Comparison of ENCODE assay signal across 21 cellular contexts in the genomic region with DNA sequence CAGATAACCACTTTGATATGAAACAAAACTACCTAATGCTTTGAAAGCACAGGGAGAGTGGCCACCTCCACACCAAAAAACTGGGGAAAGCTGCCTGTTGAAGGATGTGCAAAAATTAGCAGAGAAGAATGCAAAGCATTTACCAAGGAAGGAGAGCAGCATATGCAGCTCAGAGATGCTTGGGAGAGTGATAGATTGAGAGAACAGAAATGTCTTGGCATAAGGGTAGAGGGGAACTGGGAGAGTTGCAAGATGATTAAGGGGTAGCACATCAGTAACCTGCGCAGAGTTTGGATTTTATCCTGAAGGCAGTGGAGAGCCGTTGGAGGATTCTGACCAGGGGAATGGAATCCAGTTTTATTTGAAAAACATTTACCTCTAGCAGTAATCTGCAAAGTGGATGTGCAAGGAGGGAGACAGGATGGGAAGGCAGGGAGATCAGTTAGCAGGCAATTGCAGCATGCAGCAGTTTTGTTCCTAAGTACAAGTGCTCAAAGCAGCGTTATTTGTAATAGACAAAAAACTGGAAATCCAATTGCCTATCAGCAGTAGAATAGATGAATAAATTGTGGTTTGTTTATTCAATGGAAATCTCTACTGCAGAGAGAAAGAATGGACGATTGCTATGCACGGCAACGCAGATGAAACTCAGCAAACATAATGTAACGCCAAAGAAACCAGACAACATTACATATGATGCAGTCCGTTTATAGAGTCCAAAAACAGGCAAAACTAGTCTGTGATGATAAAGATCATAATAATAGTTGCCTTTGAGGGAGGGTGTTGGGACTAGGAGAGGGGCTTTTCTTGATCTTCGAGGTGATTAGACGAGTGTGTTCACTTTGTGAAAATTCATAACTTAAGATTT.
DNase-seq lines count a peak whose midpoint lies in the region; ATAC-seq and TF ChIP-seq lines count a peak whose summit lies in the region.
"Had no signal": no experiment of that assay in that cellular context is flagged by ENCODE, and none has a peak within 500 bp of the region (broad histone marks: within the 10 kb centered on the region; RNA-seq: fewer than 3 reads in every experiment).

No MANE protein-coding gene starts in this region.

- H2BK15ac ChIP-seq in IMR-90 (ENCODE audit: low read depth, low read length) (no peak overlapping the region; the same call in 1 of the 3 replicates), H9 (ENCODE audit: low read depth, low read length) (no peak overlapping the region)

- no peak overlapping the region for H3K18ac ChIP-seq in IMR-90 (ENCODE audit: low read depth, low read length)
- H3K18ac ChIP-seq in H9 (ENCODE audit: insufficient read length, low read depth, low read length) = no peak overlapping the region

- H3K79me1 ChIP-seq in IMR-90 (ENCODE audit: low read depth in 1 of 2, low read length in 2 of 2) (peaks cover 38 to 60% of the 10 kb centered on the region in 2 experiments), H9 (ENCODE audit: insufficient read depth, low read depth, low read length, poor library complexity, severe bottlenecking) (no peaks in the 10 kb centered on the region)

- H4K91ac ChIP-seq in IMR-90 (ENCODE audit: insufficient read depth, low read depth, low read length) (no peak overlapping the region), H9 (ENCODE audit: insufficient read length, low read depth, low read length) (no peak overlapping the region)

- no peak overlapping the region for H2BK20ac ChIP-seq in IMR-90 (ENCODE audit: low read depth, low read length)
- no peak overlapping the region for H2BK20ac ChIP-seq in H9 (ENCODE audit: low read depth, low read length, poor library complexity, severe bottlenecking)

- H3K23ac ChIP-seq in IMR-90 (ENCODE audit: low read depth, low read length) (peak overlapping the region; percentile 39; the same call in 1 of the 2 replicates), H9 (ENCODE audit: insufficient read length, low read depth, low read length) (no peak overlapping the region)

- H3K27me3 Mint-ChIP-seq in mesothelial cell of epicardium (ENCODE audit: low read depth) (no peaks in the 10 kb centered on the region), H9 (ENCODE audit: low read depth) (peaks cover 4% of the 10 kb centered on the region)

- H3K9ac ChIP-seq in IMR-90 (ENCODE audit: low read depth, low read length) = no peak overlapping the region
- no peak overlapping the region for H3K9ac ChIP-seq in H9 (ENCODE audit: extremely low read depth, insufficient read length, low read length)
- H3K9ac ChIP-seq: BLaER1 had no signal

- no peak overlapping the region for H2AK9ac ChIP-seq in IMR-90 (replicated peaks; ENCODE audit: low read depth, low read length, poor library complexity)

- H2BK5ac ChIP-seq in IMR-90 (ENCODE audit: low read depth, low read length, poor library complexity, severe bottlenecking) (no peak overlapping the region), H9 (ENCODE audit: insufficient read length, low read length) (no peak overlapping the region)

- no peak overlapping the region for H4K5ac ChIP-seq in IMR-90 (ENCODE audit: low read depth, low read length)
- no peak overlapping the region for H4K5ac ChIP-seq in H9 (ENCODE audit: insufficient read length, low read depth, low read length)

- no peak overlapping the region for H2AK5ac ChIP-seq in IMR-90 (ENCODE audit: low read depth, low read length)
- no peak overlapping the region for H2AK5ac ChIP-seq in H9 (ENCODE audit: insufficient read length, low read length)

- 0 out of 2 replicates have a peak overlapping the region, but pooled peaks have one; percentile 6 for H3K4ac ChIP-seq in IMR-90 (ENCODE audit: low read depth, low read length)
- H3K4ac ChIP-seq in H9 (ENCODE audit: low read depth, low read length) = no peak overlapping the region

- no peaks in the 10 kb centered on the region for H3K36me3 Mint-ChIP-seq in mesothelial cell of epicardium
- no peaks in the 10 kb centered on the region for H3K36me3 Mint-ChIP-seq in H9 (ENCODE audit: insufficient read depth in 1 of 3, low read depth in 3 of 3)
- H3K36me3 Mint-ChIP-seq: IgD-negative memory B cell had no signal

- peaks cover 32% of the 10 kb centered on the region for H4K20me1 ChIP-seq in IMR-90 (ENCODE audit: insufficient read depth, low read length)
- H4K20me1 ChIP-seq in H9 (ENCODE audit: control insufficient read depth, insufficient read depth, insufficient read length) = no peaks in the 10 kb centered on the region
- H4K20me1 ChIP-seq: BLaER1 had no signal

- H3K9me1 ChIP-seq in IMR-90 (ENCODE audit: insufficient read depth, low read length) = peaks cover 16% of the 10 kb centered on the region

- H3K14ac ChIP-seq in IMR-90 (replicated peaks; ENCODE audit: low read depth, low read length) (peak overlapping the region; percentile 53), H9 (ENCODE audit: insufficient read depth, low read length) (no peak overlapping the region)

- intact Hi-C loops in IMR-90 (cut with micrococcal nuclease) (no loop called here), posterior cingulate gyrus (cut with DNase I) (no loop called here)

- H3K4me1 Mint-ChIP-seq in mesothelial cell of epicardium (peaks cover 56% of the 10 kb centered on the region), H9 (peaks cover 25 to 37% of the 10 kb centered on the region in 2 experiments)
- H3K4me1 Mint-ChIP-seq: IgD-negative memory B cell had no signal

- H3K27ac Mint-ChIP-seq in mesothelial cell of epicardium (peak overlapping the region; percentile 64), H9 (peak overlapping the region in 1 of 3 experiments; percentile 7; a peak in 1 of 7 replicates)
- H3K27ac Mint-ChIP-seq: effector memory CD8-positive, alpha-beta T cell had no signal

- H3K4me3 Mint-ChIP-seq in mesothelial cell of epicardium (peak overlapping the region; percentile 13), H9 (no peak overlapping the region)
- H3K4me3 Mint-ChIP-seq: effector memory CD8-positive, alpha-beta T cell; IgD-negative memory B cell had no signal

- CTCF ChIA-PET in IMR-90 (lab: Yijun Ruan, JAX) = interaction anchor here (0.7 kb wide), 1 partner anchor 11 kb away, joined by 3 read pairs; no protein-coding TSS in a partner anchor

- H3K4me2 ChIP-seq in IMR-90 (ENCODE audit: low read depth, low read length) (peak overlapping the region; percentile 66), H9 (ENCODE audit: insufficient read depth, insufficient read length, low read length) (no peak overlapping the region)
- H3K4me2 ChIP-seq: BLaER1 had no signal

- peak; percentile 52 for ATAC-seq in IMR-90 (ENCODE audit: low read depth)
- ATAC-seq: effector memory CD8-positive, alpha-beta T cell had no signal

- H3K27me3 ChIP-seq in IMR-90 (ENCODE audit: control insufficient read depth, insufficient read depth, low read length) = no peaks in the 10 kb centered on the region
- H3K27me3 ChIP-seq in H9 (ENCODE audit: insufficient read depth, low read length) = no peaks in the 10 kb centered on the region
- H3K27me3 ChIP-seq: BLaER1, left lung, neutrophil, right atrium auricular region had no signal

- no peak overlapping the region for H2BK12ac ChIP-seq in H9 (ENCODE audit: insufficient read length, low read depth, low read length)

- 0 out of 4 replicates have a peak overlapping the region, but pooled peaks of 1 of the 2 experiments have one; percentile 3 for H4K8ac ChIP-seq in IMR-90 (ENCODE audit: low read depth in 2 of 2, low read length in 2 of 2)
- no peak overlapping the region for H4K8ac ChIP-seq in H9 (replicated peaks; ENCODE audit: insufficient read length, low read depth, low read length)

- H3K4me1 ChIP-seq in IMR-90 (ENCODE audit: control insufficient read depth, insufficient read depth, low read length) (peaks cover 14% of the 10 kb centered on the region), H9 (ENCODE audit: insufficient read depth, low read length) (peaks cover 6% of the 10 kb centered on the region; the same call in 1 of the 2 replicates)
- H3K4me1 ChIP-seq: BLaER1, left lung had no signal

- H3K27ac ChIP-seq in IMR-90 (ENCODE audit: insufficient read depth, low read length) = no peak overlapping the region
- peak overlapping the region; percentile 28 for H3K27ac ChIP-seq in caudate nucleus (ENCODE audit: low read depth, low read length)
- no peak overlapping the region for H3K27ac ChIP-seq in H9 (ENCODE audit: insufficient read length, low read depth, low read length)
- H3K27ac ChIP-seq: A549, BLaER1, HL-60, left lung, neutrophil, right atrium auricular region, SK-N-MC had no signal

- DNase-seq in Ammon's horn (ENCODE audit: low spot score) (peak; percentile 42), IMR-90 (no peak), caudate nucleus (lab: John Stamatoyannopoulos, UW) (peak in 3 of 61 donors; percentile 19 to 52 (median 37)), mesothelial cell of epicardium (ENCODE audit: low spot score in 2 of 2, unreplicated experiment in 2 of 2) (no peak), H9 (no peak), SHP77 (lab: John Stamatoyannopoulos, UW) (no peak), hepatic stellate cell (ENCODE audit: low spot score) (no peak), posterior cingulate gyrus (no peak)
- DNase-seq: activated naive CD4-positive, alpha-beta T cell treated with anti-CD3 and anti-CD28 coated beads, Interleukin-2, amount 50 U/mL, for 16 hours; activated T-cell treated with anti-CD3 and anti-CD28 coated beads, Interleukin-2, amount 50 U/mL, for 48 hours; effector memory CD8-positive, alpha-beta T cell; left lung; NCI-H748 treated with DMSO at 0.1 percent for 48 hours; stimulated activated CD8-positive, alpha-beta memory T cell treated with anti-CD3 and anti-CD28 coated beads, Interleukin-4, amount 100 ng/mL, for 48 hours had no signal

- H2BK120ac ChIP-seq in IMR-90 (ENCODE audit: low read depth, low read length) (peak overlapping the region; percentile 21; the same call in 1 of the 2 replicates), H9 (ENCODE audit: low read depth, low read length, poor library complexity, severe bottlenecking) (no peak overlapping the region)

- H2AFZ ChIP-seq in IMR-90 (replicated peaks; ENCODE audit: low read length, poor library complexity) (no peak overlapping the region), H9 (ENCODE audit: low read length) (no peak overlapping the region)

- BruUV-seq in IMR-90 (replicated peaks; lab: Mats Ljungman, UMichigan) = no TSS peak

- H3K4me3 ChIP-seq in IMR-90 (ENCODE audit: insufficient read depth, low read depth, low read length) = no peak overlapping the region
- H3K4me3 ChIP-seq: A549, BLaER1, left lung, right atrium auricular region, SK-N-MC had no signal

- 60% methylated on average over 1 of the region's 10 CpGs; no CpG with 5 or more reads in 1 of the 2 experiments for WGBS in IMR-90 (ENCODE audit: extremely low coverage in 2 of 2, insufficient read length in 1 of 2), 2 experiments
- no CpG with 5 or more reads among the region's 10 CpGs for WGBS in H9 (ENCODE audit: extremely low coverage, insufficient read length, low lambda C conversion rate)

- H3K9me3 Mint-ChIP-seq in mesothelial cell of epicardium = no peaks in the 10 kb centered on the region
- H3K9me3 Mint-ChIP-seq in H9 = no peaks in the 10 kb centered on the region
- H3K9me3 Mint-ChIP-seq: effector memory CD8-positive, alpha-beta T cell; IgD-negative memory B cell had no signal

- no peaks in the 10 kb centered on the region for H3K23me2 ChIP-seq in H9 (ENCODE audit: insufficient read length, low read depth, low read length, poor library complexity, severe bottlenecking)

- POLR2A ChIA-PET in IMR-90 (lab: Charles Lee; ENCODE audit: unreplicated experiment) = no interaction called here

- dilution Hi-C loops in IMR-90 (cut with HindIII; ENCODE audit: low sequenced_read_pairs, unreplicated experiment) = no loop called here

- no peak overlapping the region for H3K56ac ChIP-seq in IMR-90 (ENCODE audit: extremely low read depth, insufficient read depth, low read length)
- no peak overlapping the region for H3K56ac ChIP-seq in H9 (ENCODE audit: insufficient read length, low read depth, low read length)

- TF ChIP-seq POLR2A in IMR-90 (IDR thresholded peaks at IDR 0.05; ENCODE audit: low read depth, low read length) = no peak

- no peak for TF ChIP-seq RAD21 in IMR-90 (IDR thresholded peaks at IDR 0.05; ENCODE audit: low read length)

- no peaks in the 10 kb centered on the region for H3K9me3 ChIP-seq in IMR-90 (ENCODE audit: control insufficient read depth, insufficient read depth, low read length)
- H3K9me3 ChIP-seq in H9 (ENCODE audit: control insufficient read depth, low read depth, low read length) = no peaks in the 10 kb centered on the region
- H3K9me3 ChIP-seq: A549, BLaER1, left lung, neutrophil, right atrium auricular region had no signal

- no peaks in the 10 kb centered on the region for H3K79me2 ChIP-seq in H9 (ENCODE audit: insufficient read depth, low read length)

- H3K36me3 ChIP-seq in IMR-90 (ENCODE audit: control insufficient read depth, insufficient read depth, low read length) = no peaks in the 10 kb centered on the region
- H3K36me3 ChIP-seq: BLaER1, left lung, neutrophil, right atrium auricular region had no signal

- in situ Hi-C loops in IMR-90 (cut with MboI; ENCODE audit: low sequenced_read_pairs) = loop anchor here (25.0 kb wide), 2 partner anchors 806 to 1056 kb away; no protein-coding TSS in a partner anchor

- H3T11ph ChIP-seq in H9 (ENCODE audit: low read length) = no peak overlapping the region

- TF ChIP-seq CTCF in IMR-90 (conservative IDR thresholded peaks at IDR 0.05; ENCODE audit: low read depth, low read length) (no peak), mesothelial cell of epicardium (IDR thresholded peaks at IDR 0.05; ENCODE audit: unreplicated experiment) (no peak), H9 (conservative IDR thresholded peaks at IDR 0.05) (no peak)
